In the genomic region with DNA sequence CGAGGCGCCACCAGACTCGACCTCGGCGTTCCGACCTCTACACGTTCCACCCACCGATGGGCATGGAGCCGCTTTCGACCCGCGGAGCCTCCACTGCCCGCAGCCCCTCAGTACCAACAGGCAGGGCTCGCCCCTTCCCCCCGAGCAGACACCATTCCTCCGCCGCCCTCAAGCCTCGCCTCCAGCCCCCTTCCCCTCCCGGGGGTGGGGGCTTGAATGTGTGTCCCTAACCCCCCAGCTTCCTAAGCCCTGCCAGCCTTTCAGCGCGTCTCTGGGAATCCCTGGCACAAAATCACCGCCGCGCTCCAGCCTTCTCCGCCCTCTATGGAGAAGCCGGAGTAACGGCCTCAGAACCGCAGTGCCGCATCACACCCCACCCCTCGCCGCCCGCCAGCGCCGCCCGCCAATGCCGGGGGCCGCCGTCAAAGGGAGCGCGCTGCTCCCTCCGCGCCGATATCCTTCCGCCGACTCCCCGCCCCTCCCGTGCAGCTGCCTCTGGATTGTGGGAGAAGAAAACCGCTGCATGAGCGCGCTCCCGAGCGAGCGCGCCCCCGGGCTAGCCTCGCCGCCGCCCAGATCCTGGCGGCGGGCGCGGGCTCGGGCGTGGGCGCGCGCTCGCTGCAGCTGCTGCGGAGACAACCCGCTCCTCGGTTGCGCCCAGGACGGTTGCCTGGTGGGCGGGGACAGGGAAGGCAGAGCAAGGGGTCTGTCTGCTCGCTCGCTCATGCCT, we compare ENCODE assay signal across 1 cellular context.
TF ChIP-seq lines count a peak whose summit lies in the region.

A gene with protein sequence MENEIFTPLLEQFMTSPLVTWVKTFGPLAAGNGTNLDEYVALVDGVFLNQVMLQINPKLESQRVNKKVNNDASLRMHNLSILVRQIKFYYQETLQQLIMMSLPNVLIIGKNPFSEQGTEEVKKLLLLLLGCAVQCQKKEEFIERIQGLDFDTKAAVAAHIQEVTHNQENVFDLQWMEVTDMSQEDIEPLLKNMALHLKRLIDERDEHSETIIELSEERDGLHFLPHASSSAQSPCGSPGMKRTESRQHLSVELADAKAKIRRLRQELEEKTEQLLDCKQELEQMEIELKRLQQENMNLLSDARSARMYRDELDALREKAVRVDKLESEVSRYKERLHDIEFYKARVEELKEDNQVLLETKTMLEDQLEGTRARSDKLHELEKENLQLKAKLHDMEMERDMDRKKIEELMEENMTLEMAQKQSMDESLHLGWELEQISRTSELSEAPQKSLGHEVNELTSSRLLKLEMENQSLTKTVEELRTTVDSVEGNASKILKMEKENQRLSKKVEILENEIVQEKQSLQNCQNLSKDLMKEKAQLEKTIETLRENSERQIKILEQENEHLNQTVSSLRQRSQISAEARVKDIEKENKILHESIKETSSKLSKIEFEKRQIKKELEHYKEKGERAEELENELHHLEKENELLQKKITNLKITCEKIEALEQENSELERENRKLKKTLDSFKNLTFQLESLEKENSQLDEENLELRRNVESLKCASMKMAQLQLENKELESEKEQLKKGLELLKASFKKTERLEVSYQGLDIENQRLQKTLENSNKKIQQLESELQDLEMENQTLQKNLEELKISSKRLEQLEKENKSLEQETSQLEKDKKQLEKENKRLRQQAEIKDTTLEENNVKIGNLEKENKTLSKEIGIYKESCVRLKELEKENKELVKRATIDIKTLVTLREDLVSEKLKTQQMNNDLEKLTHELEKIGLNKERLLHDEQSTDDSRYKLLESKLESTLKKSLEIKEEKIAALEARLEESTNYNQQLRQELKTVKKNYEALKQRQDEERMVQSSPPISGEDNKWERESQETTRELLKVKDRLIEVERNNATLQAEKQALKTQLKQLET (N-terminal part only) (minus strand): TSS at position 343 of the 730 bp plus-strand sequence. CDS start 777 bp downstream, outside the sequence.

TF ChIP-seq in A549, 52 proteins besides CTCF, POLR2A, EP300 and RAD21 (continued from another document):
- TF ChIP-seq, protein P1, sequence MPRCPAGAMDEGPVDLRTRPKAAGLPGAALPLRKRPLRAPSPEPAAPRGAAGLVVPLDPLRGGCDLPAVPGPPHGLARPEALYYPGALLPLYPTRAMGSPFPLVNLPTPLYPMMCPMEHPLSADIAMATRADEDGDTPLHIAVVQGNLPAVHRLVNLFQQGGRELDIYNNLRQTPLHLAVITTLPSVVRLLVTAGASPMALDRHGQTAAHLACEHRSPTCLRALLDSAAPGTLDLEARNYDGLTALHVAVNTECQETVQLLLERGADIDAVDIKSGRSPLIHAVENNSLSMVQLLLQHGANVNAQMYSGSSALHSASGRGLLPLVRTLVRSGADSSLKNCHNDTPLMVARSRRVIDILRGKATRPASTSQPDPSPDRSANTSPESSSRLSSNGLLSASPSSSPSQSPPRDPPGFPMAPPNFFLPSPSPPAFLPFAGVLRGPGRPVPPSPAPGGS (IDR thresholded peaks at IDR 0.05) = peak; percentile 83
- peak; percentile 11 for TF ChIP-seq MAFK (IDR thresholded peaks at IDR 0.05; ENCODE audit: partially characterized antibody)
- no peak; the same call in 1 of the 2 replicates for TF ChIP-seq FOSL2 (IDR thresholded peaks at IDR 0.05)
- peak; percentile 56 for TF ChIP-seq FOSL2 (CRISPR knock-in tag; IDR thresholded peaks at IDR 0.05)
- no peak for TF ChIP-seq JUNB (IDR thresholded peaks at IDR 0.05)
- TF ChIP-seq, protein P2, sequence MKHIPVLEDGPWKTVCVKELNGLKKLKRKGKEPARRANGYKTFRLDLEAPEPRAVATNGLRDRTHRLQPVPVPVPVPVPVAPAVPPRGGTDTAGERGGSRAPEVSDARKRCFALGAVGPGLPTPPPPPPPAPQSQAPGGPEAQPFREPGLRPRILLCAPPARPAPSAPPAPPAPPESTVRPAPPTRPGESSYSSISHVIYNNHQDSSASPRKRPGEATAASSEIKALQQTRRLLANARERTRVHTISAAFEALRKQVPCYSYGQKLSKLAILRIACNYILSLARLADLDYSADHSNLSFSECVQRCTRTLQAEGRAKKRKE (CRISPR knock-in tag; IDR thresholded peaks at IDR 0.05; ENCODE audit: low read depth) = no peak
- TF ChIP-seq, protein P3, sequence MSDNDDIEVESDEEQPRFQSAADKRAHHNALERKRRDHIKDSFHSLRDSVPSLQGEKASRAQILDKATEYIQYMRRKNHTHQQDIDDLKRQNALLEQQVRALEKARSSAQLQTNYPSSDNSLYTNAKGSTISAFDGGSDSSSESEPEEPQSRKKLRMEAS (IDR thresholded peaks at IDR 0.05) = peak; percentile 92
- TF ChIP-seq ZSCAN20 (CRISPR knock-in tag; IDR thresholded peaks at IDR 0.05) = 0 out of 2 replicates have a peak, but pooled peaks have one; percentile 44
- TF ChIP-seq, protein P4, sequence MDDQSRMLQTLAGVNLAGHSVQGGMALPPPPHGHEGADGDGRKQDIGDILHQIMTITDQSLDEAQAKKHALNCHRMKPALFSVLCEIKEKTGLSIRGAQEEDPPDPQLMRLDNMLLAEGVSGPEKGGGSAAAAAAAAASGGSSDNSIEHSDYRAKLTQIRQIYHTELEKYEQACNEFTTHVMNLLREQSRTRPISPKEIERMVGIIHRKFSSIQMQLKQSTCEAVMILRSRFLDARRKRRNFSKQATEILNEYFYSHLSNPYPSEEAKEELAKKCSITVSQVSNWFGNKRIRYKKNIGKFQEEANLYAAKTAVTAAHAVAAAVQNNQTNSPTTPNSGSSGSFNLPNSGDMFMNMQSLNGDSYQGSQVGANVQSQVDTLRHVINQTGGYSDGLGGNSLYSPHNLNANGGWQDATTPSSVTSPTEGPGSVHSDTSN (IDR thresholded peaks at IDR 0.05) = peak; percentile 98
- no peak for TF ChIP-seq NR3C1 (IDR thresholded peaks at IDR 0.05)
- no peak for TF ChIP-seq NFE2L2 (conservative IDR thresholded peaks at IDR 0.05; ENCODE audit: low read length)
- TF ChIP-seq, protein P5, sequence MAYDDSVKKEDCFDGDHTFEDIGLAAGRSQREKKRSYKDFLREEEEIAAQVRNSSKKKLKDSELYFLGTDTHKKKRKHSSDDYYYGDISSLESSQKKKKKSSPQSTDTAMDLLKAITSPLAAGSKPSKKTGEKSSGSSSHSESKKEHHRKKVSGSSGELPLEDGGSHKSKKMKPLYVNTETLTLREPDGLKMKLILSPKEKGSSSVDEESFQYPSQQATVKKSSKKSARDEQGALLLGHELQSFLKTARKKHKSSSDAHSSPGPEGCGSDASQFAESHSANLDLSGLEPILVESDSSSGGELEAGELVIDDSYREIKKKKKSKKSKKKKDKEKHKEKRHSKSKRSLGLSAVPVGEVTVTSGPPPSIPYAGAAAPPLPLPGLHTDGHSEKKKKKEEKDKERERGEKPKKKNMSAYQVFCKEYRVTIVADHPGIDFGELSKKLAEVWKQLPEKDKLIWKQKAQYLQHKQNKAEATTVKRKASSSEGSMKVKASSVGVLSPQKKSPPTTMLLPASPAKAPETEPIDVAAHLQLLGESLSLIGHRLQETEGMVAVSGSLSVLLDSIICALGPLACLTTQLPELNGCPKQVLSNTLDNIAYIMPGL (CRISPR knock-in tag; IDR thresholded peaks at IDR 0.05; ENCODE audit: borderline replicate concordance) = peak; percentile 72; the same call in 1 of the 2 replicates
- TF ChIP-seq JUN (IDR thresholded peaks at IDR 0.05) = peak; percentile 58 to 98; a peak in 4 of 5 replicates
- TF ChIP-seq HOXB5 (CRISPR knock-in tag; IDR thresholded peaks at IDR 0.05) = peak; percentile 90
- TF ChIP-seq PHF8 (IDR thresholded peaks at IDR 0.05; ENCODE audit: borderline replicate concordance, low read depth) = peak; percentile 90; the same call in 1 of the 2 replicates
- TF ChIP-seq MYC (IDR thresholded peaks at IDR 0.05; ENCODE audit: borderline replicate concordance, low read length) = peak; percentile 82
- TF ChIP-seq TFCP2L1 (CRISPR knock-in tag; IDR thresholded peaks at IDR 0.05) = peak; percentile 90; the same call in 1 of the 2 replicates
- TF ChIP-seq HOXB13 (CRISPR knock-in tag; IDR thresholded peaks at IDR 0.05; ENCODE audit: low read depth) = peak; percentile 71; the same call in 1 of the 2 replicates
- TF ChIP-seq SMC3 (IDR thresholded peaks at IDR 0.05) = peak; percentile 46
- no peak for TF ChIP-seq SREBF2 (IDR thresholded peaks at IDR 0.05)
